In the genomic region with DNA sequence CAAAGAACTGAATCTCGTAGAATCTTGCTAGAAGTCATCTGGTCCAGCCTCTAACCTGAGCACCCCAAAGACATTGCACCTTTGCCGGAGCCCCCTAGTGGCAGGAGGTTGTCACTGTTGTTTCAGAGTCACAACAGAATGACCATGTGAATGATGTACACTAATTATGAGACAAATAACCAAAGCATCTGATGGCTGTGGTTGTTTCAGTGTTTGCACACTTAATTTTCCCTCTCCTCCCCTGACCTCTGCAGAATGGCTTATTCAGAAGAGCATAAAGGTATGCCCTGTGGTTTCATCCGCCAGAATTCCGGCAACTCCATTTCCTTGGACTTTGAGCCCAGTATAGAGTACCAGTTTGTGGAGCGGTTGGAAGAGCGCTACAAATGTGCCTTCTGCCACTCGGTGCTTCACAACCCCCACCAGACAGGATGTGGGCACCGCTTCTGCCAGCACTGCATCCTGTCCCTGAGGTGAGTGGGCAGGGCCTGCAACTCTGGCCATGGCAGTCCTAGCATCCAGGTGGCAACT, we compare ENCODE assay signal across 8 cellular contexts.
A peak's percentile ranks its signal among the peaks of the same experiment; 100 is the strongest.
DNase-seq lines count a peak whose midpoint lies in the region; ATAC-seq lines count a peak whose summit lies in the region.

No MANE protein-coding gene starts in this region.

- DNase-seq in SIG-M5 treated with dmso at 0.1 percent for 504 hours (lab: John Stamatoyannopoulos, UW; ENCODE audit: unreplicated experiment) (peak; percentile 21), SIG-M5 (lab: John Stamatoyannopoulos, UW) (no peak), NCI-H69 (lab: John Stamatoyannopoulos, UW) (peak; percentile 77), glomerular visceral epithelial cell (ENCODE audit: extremely low spot score) (peak; percentile 63), DMS153 treated with DMSO at 0.1 percent for 48 hours (lab: John Stamatoyannopoulos, UW; ENCODE audit: unreplicated experiment) (no peak)
- DNase-seq in activated T-cell treated with anti-CD3 and anti-CD28 coated beads, Interleukin-2, amount 50 U/mL, for 1 hour: peak; percentile 52
- DNase-seq in stimulated activated CD4-positive, alpha-beta T cell treated with anti-CD3 and anti-CD28 coated beads, Interleukin-4, amount 100 ng/mL, for 48 hours (ENCODE audit: low read depth in 2 of 2): peak; percentile 49 to 55

- peak; percentile 84 for ATAC-seq in HG02623 (IDR thresholded peaks at IDR 0.05; ENCODE audit: unreplicated experiment)

Comparison
In these comparisons a context has a peak if more than half of its experiments do, and no peak if none do; other contexts are left out.
1. DNase-seq: peak in SIG-M5 treated with dmso at 0.1 percent for 504 hours (single experiment), NCI-H69 (single experiment), activated T-cell treated with anti-CD3 and anti-CD28 coated beads, Interleukin-2, amount 50 U/mL, for 1 hour (single experiment), glomerular visceral epithelial cell (single experiment) and stimulated activated CD4-positive, alpha-beta T cell treated with anti-CD3 and anti-CD28 coated beads, Interleukin-4, amount 100 ng/mL, for 48 hours (2 of 2); none in SIG-M5 (single experiment) and DMS153 treated with DMSO at 0.1 percent for 48 hours (single experiment).